1 cellular context compared by ENCODE assay signal in genomic region chr12:113359133-113359938, GRCh38.
TF ChIP-seq lines count a peak whose summit lies in the region.

No MANE protein-coding gene starts in this region.

TF ChIP-seq in HepG2, 621 proteins besides CTCF, POLR2A, EP300 and RAD21:
- TF ChIP-seq THAP8 (CRISPR knock-in tag; IDR thresholded peaks at IDR 0.05; ENCODE audit: borderline replicate concordance) (0 out of 2 replicates have a peak, but pooled peaks have one; percentile 62), ZNF839 (CRISPR knock-in tag; IDR thresholded peaks at IDR 0.05; ENCODE audit: borderline replicate concordance) (peak; percentile 14; the same call in 1 of the 2 replicates), BATF2 (CRISPR knock-in tag; IDR thresholded peaks at IDR 0.05) (no peak), ZFP62 (CRISPR knock-in tag; IDR thresholded peaks at IDR 0.05) (no peak), IKZF1 (IDR thresholded peaks at IDR 0.05) (no peak), NFKB2 (CRISPR knock-in tag; IDR thresholded peaks at IDR 0.05; ENCODE audit: borderline replicate concordance) (0 out of 2 replicates have a peak, but pooled peaks have one; percentile 6), ZZZ3 (CRISPR knock-in tag; IDR thresholded peaks at IDR 0.05; ENCODE audit: borderline replicate concordance) (no peak), ARID4A (CRISPR knock-in tag; IDR thresholded peaks at IDR 0.05; ENCODE audit: borderline replicate concordance) (no peak), ZBTB42 (CRISPR knock-in tag; IDR thresholded peaks at IDR 0.05) (0 out of 2 replicates have a peak, but pooled peaks have one; percentile 22), ZBTB4 (CRISPR knock-in tag; IDR thresholded peaks at IDR 0.05; ENCODE audit: borderline replicate concordance) (0 out of 2 replicates have a peak, but pooled peaks have one; percentile 50), ZUFSP (CRISPR knock-in tag; IDR thresholded peaks at IDR 0.05; ENCODE audit: borderline replicate concordance) (no peak), ZNF460 (CRISPR knock-in tag; IDR thresholded peaks at IDR 0.05; ENCODE audit: borderline replicate concordance) (no peak), ZFP90 (CRISPR knock-in tag; IDR thresholded peaks at IDR 0.05; ENCODE audit: borderline replicate concordance) (0 out of 2 replicates have a peak, but pooled peaks have one; percentile 9), NR2F2 (IDR thresholded peaks at IDR 0.05; ENCODE audit: borderline replicate concordance, low read depth) (no peak), PCBP2 (optimal IDR thresholded peaks at IDR 0.05; ENCODE audit: low read depth, low read length, poor library complexity, severe bottlenecking) (no peak), FOXC1 (CRISPR knock-in tag; IDR thresholded peaks at IDR 0.05; ENCODE audit: borderline replicate concordance) (peak; percentile 2; the same call in 1 of the 2 replicates), SMAD3 (CRISPR knock-in tag; IDR thresholded peaks at IDR 0.05) (no peak), RAD51 (IDR thresholded peaks at IDR 0.05; ENCODE audit: borderline replicate concordance) (no peak), ZNF891 (CRISPR knock-in tag; IDR thresholded peaks at IDR 0.05) (peak; percentile 43; the same call in 1 of the 2 replicates), ZNF33A (CRISPR knock-in tag; IDR thresholded peaks at IDR 0.05; ENCODE audit: borderline replicate concordance) (no peak), KLF16 (CRISPR knock-in tag; IDR thresholded peaks at IDR 0.05) (no peak)
